In genomic region chr12:11667159-11667558, GRCh38 we compare ENCODE assay signal across 28 cellular contexts. TPM values are rescaled to one million over a fixed set of nuclear protein-coding genes. Genes with fewer than 3 reads are reported as not detected.
A peak's percentile ranks its signal among the peaks of the same experiment; 100 is the strongest.
DNase-seq lines count a peak whose midpoint lies in the region; ATAC-seq and TF ChIP-seq lines count a peak whose summit lies in the region.
"Had no signal": no experiment of that assay in that cellular context is flagged by ENCODE, and none has a peak within 500 bp of the region (broad histone marks: within the 10 kb centered on the region; RNA-seq: fewer than 3 reads in every experiment).

No MANE protein-coding gene starts in this region.

- H3K27me3 ChIP-seq in GM23338 (ENCODE audit: insufficient read depth), result no peaks in the 10 kb centered on the region
- H3K27me3 ChIP-seq in tibial artery, result no peaks in the 10 kb centered on the region
- H3K27me3 ChIP-seq in endodermal cell (ENCODE audit: control insufficient read depth, insufficient read depth, low read length, poor library complexity, severe bottlenecking), result peaks cover 25% of the 10 kb centered on the region
- H3K27me3 ChIP-seq: adrenal gland, esophagus muscularis mucosa, right atrium auricular region, testis had no signal

- H3K27ac ChIP-seq in GM23338 (ENCODE audit: low read depth) (no peak overlapping the region), tibial artery (peak overlapping the region; percentile 39 to 95), endodermal cell (ENCODE audit: low read depth, low read length) (no peak overlapping the region)
- H3K27ac ChIP-seq: adrenal gland, parathyroid adenoma, right atrium auricular region, testis had no signal

- H3K9me2 ChIP-seq in GM23338 (ENCODE audit: insufficient read depth), result no peaks in the 10 kb centered on the region

- H3K9me3 ChIP-seq in tibial artery, result no peaks in the 10 kb centered on the region
- no peaks in the 10 kb centered on the region for H3K9me3 ChIP-seq in endodermal cell (ENCODE audit: control insufficient read depth, low read length)
- H3K9me3 ChIP-seq: adrenal gland, esophagus muscularis mucosa, right atrium auricular region, testis had no signal

- 96 to 97% methylated on average over 5 of the region's 5 CpGs for WGBS in endodermal cell (ENCODE audit: insufficient coverage in 1 of 2, insufficient read length in 1 of 2), 2 experiments

- intact Hi-C loops in tibial artery (cut with DNase I; ENCODE audit: low total_unique reads), result loop anchor here (5.0 kb wide), 1 partner anchor 35 kb away; no protein-coding TSS in a partner anchor

- H3K27ac Mint-ChIP-seq in GM23338 (0 out of 2 replicates have a peak overlapping the region, but pooled peaks have one; percentile 54), chondrocyte (ENCODE audit: unreplicated experiment) (peak overlapping the region; percentile 6), endodermal cell (no peak overlapping the region)
- H3K27ac Mint-ChIP-seq: mesothelial cell of epicardium, nephron had no signal

- ATAC-seq in GM23338 (no peak), HG03097 (IDR thresholded peaks at IDR 0.05; ENCODE audit: low FRiP score, unreplicated experiment) (no peak)
- ATAC-seq: activated T-cell treated with anti-CD3 and anti-CD28 coated beads, Interleukin-2, amount 50 U/mL, for 4 hours; left lobe of liver; Panc1; stimulated activated naive B cell treated with anti-CD40 and anti-IgM and Interleukin-4, amounts not matched to agents 10 μg/mL and 1 μg/mL and 100 μg/mL, for 72 hours had no signal

- H3K9ac ChIP-seq in endodermal cell (ENCODE audit: extremely low read depth, low read length, poor library complexity, severe bottlenecking), result no peak overlapping the region
- H3K9ac ChIP-seq: parathyroid adenoma had no signal

- no peak for DNase-seq in GM23338 (ENCODE audit: low spot score)
- peak; percentile 71 for DNase-seq in NB4 (ENCODE audit: low read depth)
- DNase-seq in chondrocyte (ENCODE audit: low spot score), result no peak
- DNase-seq in tibial artery, result no peak
- DNase-seq in kidney tubule cell (ENCODE audit: low spot score), result no peak
- no peak for DNase-seq in endodermal cell
- DNase-seq: activated CD4-positive, alpha-beta T cell treated with anti-CD3 and anti-CD28 coated beads for 48 hours; activated naive CD4-positive, alpha-beta T cell; activated T-cell treated with anti-CD3 and anti-CD28 coated beads, Interleukin-2, amount 50 U/mL, for 4 hours; effector memory CD4-positive, alpha-beta T cell; foreskin melanocyte; hippocampal formation; immature natural killer cell; SHP77 treated with DMSO at 0.1 percent for 48 hours; stimulated activated CD4-positive, alpha-beta T cell treated with anti-CD3 and anti-CD28 coated beads, Interleukin-4, amount 100 ng/mL, for 1 hour; stimulated activated naive B cell treated with anti-CD40 and anti-IgM and Interleukin-4, amounts not matched to agents 10 μg/mL and 1 μg/mL and 100 μg/mL, for 72 hours; T-helper 1 cell; testis had no signal

- no peaks in the 10 kb centered on the region for H3K36me3 ChIP-seq in GM23338 (ENCODE audit: insufficient read depth)
- no peaks in the 10 kb centered on the region for H3K36me3 ChIP-seq in tibial artery
- H3K36me3 ChIP-seq in endodermal cell (ENCODE audit: control insufficient read depth, insufficient read depth, low read length), result no peaks in the 10 kb centered on the region
- H3K36me3 ChIP-seq: adrenal gland, esophagus muscularis mucosa, right atrium auricular region had no signal

- no peak for TF ChIP-seq CTCF in GM23338 (conservative IDR thresholded peaks at IDR 0.05; ENCODE audit: low read depth in 2 of 2)
- TF ChIP-seq CTCF in NB4 (IDR thresholded peaks at IDR 0.05; ENCODE audit: low read depth, low read length), result no peak
- no peak for TF ChIP-seq CTCF in chondrocyte (IDR thresholded peaks at IDR 0.05)
- TF ChIP-seq CTCF in tibial artery (IDR thresholded peaks at IDR 0.05), result no peak
- TF ChIP-seq CTCF in endodermal cell (conservative IDR thresholded peaks at IDR 0.05), result no peak

- no peaks in the 10 kb centered on the region; the same call in 1 of the 2 replicates for H4K20me1 ChIP-seq in GM23338 (replicated peaks; ENCODE audit: insufficient read depth)

- peaks cover 5% of the 10 kb centered on the region; the same call in 1 of the 3 replicates for H3K36me3 Mint-ChIP-seq in GM23338 (ENCODE audit: low read depth)
- H3K36me3 Mint-ChIP-seq in chondrocyte (ENCODE audit: low read depth), result peaks cover 3% of the 10 kb centered on the region
- H3K36me3 Mint-ChIP-seq in endodermal cell (ENCODE audit: low read depth), result peaks cover 5% of the 10 kb centered on the region

- H2AFZ ChIP-seq in GM23338, result no peak overlapping the region
- H2AFZ ChIP-seq: parathyroid adenoma had no signal

- H3K27me3 Mint-ChIP-seq in GM23338 (ENCODE audit: insufficient read depth, low read depth, poor library complexity), result peaks cover 9% of the 10 kb centered on the region
- H3K27me3 Mint-ChIP-seq in chondrocyte (ENCODE audit: low read depth), result no peaks in the 10 kb centered on the region
- peaks cover 5% of the 10 kb centered on the region for H3K27me3 Mint-ChIP-seq in endodermal cell (ENCODE audit: insufficient read depth)
- H3K27me3 Mint-ChIP-seq: brain; stimulated activated naive B cell treated with anti-CD40 and anti-IgM and Interleukin-4, amounts not matched to agents 10 μg/mL and 1 μg/mL and 100 μg/mL, for 72 hours had no signal

- peaks cover 65% of the 10 kb centered on the region for H3K79me2 ChIP-seq in GM23338 (replicated peaks; ENCODE audit: insufficient read depth)

- H3K9me3 Mint-ChIP-seq in GM23338 (no peaks in the 10 kb centered on the region), chondrocyte (ENCODE audit: low read depth) (no peaks in the 10 kb centered on the region), endodermal cell (no peaks in the 10 kb centered on the region)
- H3K9me3 Mint-ChIP-seq: activated T-cell treated with anti-CD3 and anti-CD28 coated beads, Interleukin-2, amount 50 U/mL, for 4 hours; immature natural killer cell; mesothelial cell of epicardium; nephron had no signal

- H3K4me3 Mint-ChIP-seq in GM23338, result no peak overlapping the region; the same call in 2 of the 3 replicates
- no peak overlapping the region for H3K4me3 Mint-ChIP-seq in chondrocyte (ENCODE audit: unreplicated experiment)
- no peak overlapping the region for H3K4me3 Mint-ChIP-seq in endodermal cell
- H3K4me3 Mint-ChIP-seq: activated T-cell treated with anti-CD3 and anti-CD28 coated beads, Interleukin-2, amount 50 U/mL, for 4 hours; brain; immature natural killer cell; mesothelial cell of epicardium; nephron; stimulated activated naive B cell treated with anti-CD40 and anti-IgM and Interleukin-4, amounts not matched to agents 10 μg/mL and 1 μg/mL and 100 μg/mL, for 72 hours had no signal

- TF ChIP-seq POLR2A in NB4 (IDR thresholded peaks at IDR 0.05; ENCODE audit: extremely low read depth, insufficient read length), result no peak

- H3K4me2 ChIP-seq in GM23338, result no peak overlapping the region

- H3K4me3 ChIP-seq in GM23338 (no peak overlapping the region), NB4 (ENCODE audit: low read depth, low read length) (no peak overlapping the region), tibial artery (no peak overlapping the region), endodermal cell (ENCODE audit: low read length) (no peak overlapping the region)
- H3K4me3 ChIP-seq: adrenal gland, esophagus muscularis mucosa, right atrium auricular region, testis had no signal

- peaks cover 27% of the 10 kb centered on the region for H3K4me1 ChIP-seq in GM23338 (ENCODE audit: insufficient read depth)
- peaks cover 0 to 93% (median 44%) of the 10 kb centered on the region in 4 donors for H3K4me1 ChIP-seq in tibial artery
- H3K4me1 ChIP-seq in endodermal cell (ENCODE audit: control insufficient read depth, insufficient read depth, low read length), result no peaks in the 10 kb centered on the region

- H3F3A ChIP-seq in GM23338 (replicated peaks; ENCODE audit: low read depth), result 0 out of 2 replicates have a peak, but pooled peaks cover 3% of the 10 kb centered on the region

- H3K4me1 Mint-ChIP-seq in GM23338 (peaks cover 55% of the 10 kb centered on the region), chondrocyte (ENCODE audit: low read depth) (peaks cover 41% of the 10 kb centered on the region), endodermal cell (peaks cover 32% of the 10 kb centered on the region)

TF ChIP-seq in GM23338, 12 proteins besides CTCF, POLR2A, EP300 and RAD21:
- no peak for TF ChIP-seq JUNB (IDR thresholded peaks at IDR 0.05; ENCODE audit: unreplicated experiment)

RNA-seq across cellular contexts. Expression of gene ETV6, which starts 17.7 kb away (rescaled TPM):
- total RNA-seq in GM23338 (2014; rRNA removed; shearing (Covaris generic)), result 11.9 and 15.1 TPM in 2 replicates
- polyA plus RNA-seq in GM23338 (2016; fragmentation: Nextera tagmentation; extraction: Ambion mirVana), result 6.1 and 7.5 TPM in 2 replicates
- total RNA-seq in chondrocyte (30.4 to 37.8 TPM (median 33.4 TPM) in 3 replicates), endodermal cell (10 to 100 TPM in 1 of 2 donors, 1 to 10 TPM in 1; 9.3 to 22.1 TPM)
- 7.5 TPM for polyA plus RNA-seq in endodermal cell (2013, experiment 1 of 2)
- 7.7 TPM for polyA plus RNA-seq in endodermal cell (2013, experiment 2 of 2)

Comparison
In these comparisons a context has a peak if more than half of its experiments do, and no peak if none do; other contexts are left out.
1. H3K27ac ChIP-seq: peak in tibial artery (2 of 2); none in GM23338 (single experiment) and endodermal cell (single experiment).